ENCODE assay signal across 8 cellular contexts in genomic region chr3:9916734-9917680, GRCh38. TPM values are rescaled to one million over a fixed set of nuclear protein-coding genes. Genes with fewer than 3 reads are reported as not detected.
DNase-seq lines count a peak whose midpoint lies in the region; ATAC-seq, FAIRE-seq and TF ChIP-seq lines count a peak whose summit lies in the region.

IL17RC (plus strand) TSS chr3:9917098; CDS start chr3:9917316, 218 bp downstream.

- POLR2A ChIA-PET in HepG2 (lab: Yijun Ruan, JAX): interaction anchor here (0.7 to 9.0 kb wide), 16 partner anchors 10 to 331 kb away, joined by 3 to 298 read pairs (median 6); partner anchors contain the start of genes ARPC4, CAMK1, CRELD1 and IL17RE

- ATAC-seq in HepG2: peak; percentile 85

- FAIRE-seq in HepG2 (lab: Jason Lieb, UNC) (peak; percentile 87), GM19239 (lab: Jason Lieb, UNC) (no peak)

- peak; percentile 32; the same call in 1 of the 2 replicates for TF ChIP-seq CTCF in HepG2 (CRISPR knock-in tag; IDR thresholded peaks at IDR 0.05)

- in situ Hi-C loops in HepG2 (cut with HindIII; ENCODE audit: extremely low pct_ligation_motif_present, low pct_unique_long_range_greater_than_20kb): no loop called here

- H3K79me2 ChIP-seq in HepG2 (ENCODE audit: insufficient read depth, low read length): peaks cover 3% of the 10 kb centered on the region

- peaks cover 5% of the 10 kb centered on the region; the same call in 1 of the 2 replicates for H3K4me1 ChIP-seq in ES-I3 (ENCODE audit: insufficient read depth, low read length)
- H3K4me1 ChIP-seq in ectodermal cell (ENCODE audit: control insufficient read depth, insufficient read depth, low read length): peaks cover 8% of the 10 kb centered on the region
- peaks cover 38% of the 10 kb centered on the region for H3K4me1 ChIP-seq in HepG2 (ENCODE audit: insufficient read depth, low read length)

- H3K27ac ChIP-seq in ectodermal cell (ENCODE audit: insufficient read depth, low read depth, low read length, poor library complexity, severe bottlenecking): no peak within 1 kb of the TSS
- peak within 1 kb of the TSS; percentile 90 for H3K27ac ChIP-seq in HepG2 (ENCODE audit: extremely low read length, insufficient read depth, low read length)

- H3K4me2 ChIP-seq in HepG2 (ENCODE audit: low read depth, low read length): peak within 1 kb of the TSS; percentile 100

- no TSS peak for BruUV-seq in HepG2 (replicated peaks; lab: Mats Ljungman, UMichigan)

- DNase-seq in NCI-H187 treated with DMSO at 0.1 percent for 48 hours (lab: John Stamatoyannopoulos, UW) (peak; percentile 37), HepG2 (ENCODE audit: low spot score) (peak; percentile 83), cortex of kidney (lab: John Stamatoyannopoulos, UW) (no peak), GM19239 (ENCODE audit: insufficient read length, low spot score) (no peak)
- peak; percentile 39 to 50 for DNase-seq in activated CD4-positive, alpha-beta T cell treated with anti-CD3 and anti-CD28 coated beads for 4 hours
- peak; percentile 29 for DNase-seq in stimulated activated CD4-positive, alpha-beta T cell treated with anti-CD3 and anti-CD28 coated beads, Interleukin-2, amount 100 ng/mL, for 4 hours (ENCODE audit: low read depth)

- H3K9me3 ChIP-seq in ES-I3 (ENCODE audit: control insufficient read depth, insufficient read depth, low read length): no peaks in the 10 kb centered on the region
- H3K9me3 ChIP-seq in ectodermal cell (ENCODE audit: control insufficient read depth, low read length): no peaks in the 10 kb centered on the region
- H3K9me3 ChIP-seq in HepG2 (ENCODE audit: low read length): no peaks in the 10 kb centered on the region

- intact Hi-C loops in HepG2 (cut with micrococcal nuclease; ENCODE audit: unreplicated experiment): loop anchor here (5.0 kb wide), 1 partner anchor 40 kb away; no protein-coding TSS in a partner anchor

- no peak for TF ChIP-seq RAD21 in HepG2 (CRISPR knock-in tag; IDR thresholded peaks at IDR 0.05)

- CTCF ChIA-PET in HepG2 (lab: Yijun Ruan, JAX; ENCODE audit: low intra/inter-chr PET ratio, low total read pairs): no interaction called here

- peak within 1 kb of the TSS; percentile 62 for H3K9ac ChIP-seq in ES-I3 (ENCODE audit: low read depth, low read length)
- H3K9ac ChIP-seq in HepG2 (ENCODE audit: insufficient read depth, low read depth, low read length): peak within 1 kb of the TSS; percentile 80

- no peak within 1 kb of the TSS for H2AFZ ChIP-seq in HepG2 (ENCODE audit: low read length)

- H4K20me1 ChIP-seq in HepG2 (ENCODE audit: insufficient read depth, low read length): no peaks in the 10 kb centered on the region

- TF ChIP-seq POLR2A in HepG2 (IDR thresholded peaks at IDR 0.05; ENCODE audit: insufficient read depth in 1 of 2, low read depth in 2 of 2, low read length in 2 of 2): peak in 1 of 2 experiments; percentile 50; a peak in 1 of 4 replicates

- H3K36me3 ChIP-seq in ES-I3 (ENCODE audit: insufficient read depth, low read length) (no peaks in the 10 kb centered on the region), ectodermal cell (ENCODE audit: control insufficient read depth, insufficient read depth, low read length) (no peaks in the 10 kb centered on the region), HepG2 (replicated peaks in 1 of 2; ENCODE audit: control insufficient read depth in 1 of 2, insufficient read depth in 2 of 2, low read length in 2 of 2) (0 out of 5 replicates have a peak, but pooled peaks cover 0 to 3% of the 10 kb centered on the region in 2 experiments)

- TF ChIP-seq EP300 in HepG2 (IDR thresholded peaks at IDR 0.05; ENCODE audit: low read depth in 2 of 2, low read length in 2 of 2) (no peak), HepG2 (CRISPR knock-in tag; IDR thresholded peaks at IDR 0.05; ENCODE audit: borderline replicate concordance) (no peak)

- peak within 1 kb of the TSS; percentile 56 for H3K4me3 ChIP-seq in ectodermal cell (ENCODE audit: insufficient read depth, low read depth, low read length)
- peak within 1 kb of the TSS; percentile 55 to 86 (median 83) for H3K4me3 ChIP-seq in HepG2 (replicated peaks in 1 of 3; ENCODE audit: insufficient read depth in 1 of 3, low read depth in 2 of 3, low read length in 3 of 3)

- H3K27me3 ChIP-seq in ectodermal cell (ENCODE audit: control insufficient read depth, insufficient read depth, low read length, poor library complexity, severe bottlenecking) (peaks cover 23% of the 10 kb centered on the region), HepG2 (ENCODE audit: control insufficient read depth in 1 of 2, insufficient read depth in 2 of 2, low read length in 2 of 2) (no peaks in the 10 kb centered on the region)

- 28 to 32% methylated on average over 19 of the region's 19 CpGs for WGBS in ectodermal cell, 2 experiments
- WGBS in HepG2 (ENCODE audit: low lambda C conversion rate): 3% methylated on average over 11 of the region's 19 CpGs

TF ChIP-seq in HepG2, 621 proteins besides CTCF, POLR2A, EP300 and RAD21 (continues in another document):
- TF ChIP-seq THAP11 (CRISPR knock-in tag; IDR thresholded peaks at IDR 0.05): 0 out of 2 replicates have a peak, but pooled peaks have one; percentile 23
- TF ChIP-seq ZNF354B (CRISPR knock-in tag; IDR thresholded peaks at IDR 0.05): no peak
- TF ChIP-seq SOX5 (CRISPR knock-in tag; IDR thresholded peaks at IDR 0.05; ENCODE audit: borderline replicate concordance): no peak
- peak; percentile 50; the same call in 1 of the 3 replicates for TF ChIP-seq MXI1 (IDR thresholded peaks at IDR 0.05; ENCODE audit: borderline replicate concordance, low read depth, low read length)
- TF ChIP-seq THRA (CRISPR knock-in tag; IDR thresholded peaks at IDR 0.05; ENCODE audit: borderline replicate concordance): 0 out of 2 replicates have a peak, but pooled peaks have one; percentile 16
- TF ChIP-seq KAT2B (IDR thresholded peaks at IDR 0.05; ENCODE audit: borderline replicate concordance, low read depth, low read length): no peak
- TF ChIP-seq POGK (CRISPR knock-in tag; conservative IDR thresholded peaks at IDR 0.05): peak; percentile 57; the same call in 1 of the 2 replicates
- TF ChIP-seq ZNF672 (CRISPR knock-in tag; IDR thresholded peaks at IDR 0.05): no peak
- TF ChIP-seq NONO (IDR thresholded peaks at IDR 0.05): no peak
- peak; percentile 60; the same call in 1 of the 2 replicates for TF ChIP-seq NONO (CRISPR knock-in tag; conservative IDR thresholded peaks at IDR 0.05)

RNA-seq across cellular contexts. Expression of gene IL17RC, which starts in this region (rescaled TPM):
- polyA plus RNA-seq in ectodermal cell (2013, experiment 1 of 4): 8.4 TPM
- 10.1 TPM for polyA plus RNA-seq in ectodermal cell (2013, experiment 2 of 4)
- polyA plus RNA-seq in ectodermal cell (2013, experiment 3 of 4): 10.1 TPM
- 9.2 TPM for polyA plus RNA-seq in ectodermal cell (2013, experiment 4 of 4)
- total RNA-seq in HepG2 (2016; rRNA removed; fragmentation: Illumina TruSeq; extraction: Trizol): 10.7 and 20.7 TPM in 2 replicates
- 5.7 and 7.7 TPM in 2 replicates for total RNA-seq in HepG2 (2016; cell fraction: cytosol; rRNA removed; fragmentation: Illumina TruSeq; extraction: Trizol; ENCODE audit: low read depth)
- 8.6 and 18.1 TPM in 2 replicates for total RNA-seq in HepG2 (2016; cell fraction: insoluble cytoplasmic fraction; rRNA removed; fragmentation: Illumina TruSeq; extraction: Trizol)
- total RNA-seq in HepG2 (2016; cell fraction: membrane; rRNA removed; fragmentation: Illumina TruSeq; extraction: Trizol): 11.4 and 12.8 TPM in 2 replicates
- 21.6 and 25.0 TPM in 2 replicates for total RNA-seq in HepG2 (2016; cell fraction: nucleus; rRNA removed; fragmentation: Illumina TruSeq; extraction: Trizol)
- polyA plus RNA-seq in HepG2 (2011; rRNA removed): 24.0 and 31.7 TPM in 2 replicates
- polyA plus RNA-seq in HepG2 (2011; cell fraction: cytosol; rRNA removed): 13.6 and 19.2 TPM in 2 replicates
- polyA plus RNA-seq in HepG2 (2011; cell fraction: nucleus; rRNA removed): 108 and 112 TPM in 2 replicates
- 13.5 and 15.0 TPM in 2 replicates for polyA plus RNA-seq in HepG2 (2012)
- 4.6 and 5.5 TPM in 2 replicates for polyA plus RNA-seq in HepG2 (2016; cell fraction: cytosol; fragmentation: Illumina TruSeq; extraction: Trizol; ENCODE audit: low read depth)
- 7.3 and 9.2 TPM in 2 replicates for polyA plus RNA-seq in HepG2 (2016; cell fraction: insoluble cytoplasmic fraction; fragmentation: Illumina TruSeq; extraction: Trizol; ENCODE audit: low read depth)
- polyA plus RNA-seq in HepG2 (2016; cell fraction: membrane; fragmentation: Illumina TruSeq; extraction: Trizol; ENCODE audit: low read depth): 9.4 and 10.5 TPM in 2 replicates
- 42.0 and 44.2 TPM in 2 replicates for polyA plus RNA-seq in HepG2 (2016; cell fraction: nucleus; fragmentation: Illumina TruSeq; extraction: Trizol; ENCODE audit: insufficient read depth, low read depth)
- 31.2 and 33.6 TPM in 2 replicates for polyA minus RNA-seq in HepG2 (2011; rRNA and poly(A)+ RNA removed; ENCODE audit: low replicate concordance)
- polyA minus RNA-seq in HepG2 (2011; cell fraction: cytosol; rRNA and poly(A)+ RNA removed): 11.5 and 11.9 TPM in 2 replicates
- 21.0 and 29.7 TPM in 2 replicates for polyA minus RNA-seq in HepG2 (2011; cell fraction: nucleus; rRNA and poly(A)+ RNA removed)

Comparison
In these comparisons a context has a peak if more than half of its experiments do, and no peak if none do; other contexts are left out.
1. DNase-seq: peak in NCI-H187 treated with DMSO at 0.1 percent for 48 hours (single experiment), activated CD4-positive, alpha-beta T cell treated with anti-CD3 and anti-CD28 coated beads for 4 hours (2 of 2), HepG2 (single experiment) and stimulated activated CD4-positive, alpha-beta T cell treated with anti-CD3 and anti-CD28 coated beads, Interleukin-2, amount 100 ng/mL, for 4 hours (single experiment); none in cortex of kidney (single experiment) and GM19239 (single experiment).